ENCODE assay signal across 21 cellular contexts in genomic region chr2:126506786-126507185, GRCh38.
"Had no signal": no experiment of that assay in that cellular context is flagged by ENCODE, and none has a peak within 500 bp of the region (broad histone marks: within the 10 kb centered on the region; RNA-seq: fewer than 3 reads in every experiment).

No MANE protein-coding gene starts in this region.

- H3K4me3 ChIP-seq: adrenal gland, breast epithelium, coronary artery, gastroesophageal sphincter, heart left ventricle, left ventricle myocardium inferior, mucosa of descending colon, pancreas, sigmoid colon, stomach had no signal

- H3K36me3 ChIP-seq: adrenal gland, breast epithelium, gastroesophageal sphincter, heart left ventricle, left ventricle myocardium inferior, neutrophil, pancreas, sigmoid colon, stomach had no signal

- H3K27me3 ChIP-seq: adrenal gland, breast epithelium, gastroesophageal sphincter, heart left ventricle, neutrophil, pancreas, sigmoid colon, stomach had no signal

- DNase-seq: activated CD4-positive, CD25-positive, alpha-beta regulatory T cell treated with anti-CD3 and anti-CD28 coated beads, Interleukin-2, amount 50 U/mL, for 72 hours; activated gamma-delta T cell; adrenal gland; heart left ventricle; left ventricle myocardium inferior; mammary epithelial cell; mucosa of descending colon; naive B cell; pancreas; sigmoid colon; stimulated activated CD4-positive, alpha-beta T cell treated with anti-CD3 and anti-CD28 coated beads, Interleukin-4, amount 100 ng/mL, for 24 hours; stomach; T1000; trophoblast cell had no signal

- H3K9me3 ChIP-seq: breast epithelium, gastroesophageal sphincter, heart left ventricle, left ventricle myocardium inferior, mucosa of descending colon, neutrophil, pancreas, sigmoid colon, stomach had no signal

- H3K4me1 ChIP-seq: adrenal gland, breast epithelium, gastroesophageal sphincter, pancreas, sigmoid colon, stomach had no signal

- ATAC-seq: activated naive CD4-positive, alpha-beta T cell treated with anti-CD3 and anti-CD28 coated beads, Interleukin-2, amount 50 U/mL, for 72 hours; esophagus mucosa; gastroesophageal sphincter; mucosa of descending colon; pancreas; stimulated activated effector memory CD8-positive, alpha-beta T cell treated with anti-CD3 and anti-CD28 coated beads, Interleukin-12 subunit alpha, Interleukin-12 subunit beta, amount 100 ng/mL, for 72 hours had no signal

- H3K27ac ChIP-seq: adrenal gland, breast epithelium, coronary artery, gastroesophageal sphincter, heart left ventricle, left ventricle myocardium inferior, neutrophil, pancreas, sigmoid colon, stomach had no signal
